ENCODE assay signal across 16 cellular contexts in genomic region chr12:112105891-112106290, GRCh38. TPM values are rescaled to one million over a fixed set of nuclear protein-coding genes. Genes with fewer than 3 reads are reported as not detected.
DNase-seq lines count a peak whose midpoint lies in the region; ATAC-seq and TF ChIP-seq lines count a peak whose summit lies in the region.
"Had no signal": no experiment of that assay in that cellular context is flagged by ENCODE, and none has a peak within 500 bp of the region (broad histone marks: within the 10 kb centered on the region; RNA-seq: fewer than 3 reads in every experiment).

No MANE protein-coding gene starts in this region.

- no peaks in the 10 kb centered on the region for H3K9me3 Mint-ChIP-seq in CD4-positive, alpha-beta T cell
- no peaks in the 10 kb centered on the region for H3K9me3 Mint-ChIP-seq in activated T-helper 1 cell treated with anti-CD3 and anti-CD28 coated beads, Interleukin-12 subunit alpha, Interleukin-12 subunit beta, Interleukin-2, Interleukin-4 antibody, amounts not matched to agents 30 ng/mL and 10 ng/mL and 1 ng/mL, durations not matched to agents 14 hours and 24 hours and 36 hours
- no peaks in the 10 kb centered on the region for H3K9me3 Mint-ChIP-seq in naive thymus-derived CD8-positive, alpha-beta T cell
- H3K9me3 Mint-ChIP-seq: naive B cell had no signal

- H3K9me3 ChIP-seq in CD4-positive, alpha-beta T cell (ENCODE audit: control insufficient read depth, low read length): no peaks in the 10 kb centered on the region
- H3K9me3 ChIP-seq in DOHH2 (ENCODE audit: control insufficient read depth, insufficient read depth, low read length): no peaks in the 10 kb centered on the region
- H3K9me3 ChIP-seq in prostate gland: no peaks in the 10 kb centered on the region
- H3K9me3 ChIP-seq in colonic mucosa: no peaks in the 10 kb centered on the region
- H3K9me3 ChIP-seq: tibial artery had no signal

- H3K4me3 Mint-ChIP-seq in CD4-positive, alpha-beta T cell: peak overlapping the region; percentile 58
- H3K4me3 Mint-ChIP-seq in activated T-helper 1 cell treated with anti-CD3 and anti-CD28 coated beads, Interleukin-12 subunit alpha, Interleukin-12 subunit beta, Interleukin-2, Interleukin-4 antibody, amounts not matched to agents 30 ng/mL and 10 ng/mL and 1 ng/mL, durations not matched to agents 14 hours and 24 hours and 36 hours: peak overlapping the region; percentile 99
- peak overlapping the region in 7 of 10 donors; percentile 2 to 93 (median 35) for H3K4me3 Mint-ChIP-seq in naive thymus-derived CD8-positive, alpha-beta T cell

- peak overlapping the region; percentile 22 for H3K27ac Mint-ChIP-seq in CD4-positive, alpha-beta T cell
- H3K27ac Mint-ChIP-seq in activated T-helper 1 cell treated with anti-CD3 and anti-CD28 coated beads, Interleukin-12 subunit alpha, Interleukin-12 subunit beta, Interleukin-2, Interleukin-4 antibody, amounts not matched to agents 30 ng/mL and 10 ng/mL and 1 ng/mL, durations not matched to agents 14 hours and 24 hours and 36 hours: no peak overlapping the region
- peak overlapping the region in 6 of 10 donors; percentile 21 to 60 (median 30) for H3K27ac Mint-ChIP-seq in naive thymus-derived CD8-positive, alpha-beta T cell
- H3K27ac Mint-ChIP-seq: naive B cell had no signal

- no peak for TF ChIP-seq CTCF in CD4-positive, alpha-beta T cell (IDR thresholded peaks at IDR 0.05)
- TF ChIP-seq CTCF in DOHH2 (IDR thresholded peaks at IDR 0.05; ENCODE audit: low read depth, low read length, poor library complexity, severe bottlenecking) (no peak), prostate gland (IDR thresholded peaks at IDR 0.05) (no peak), colonic mucosa (IDR thresholded peaks at IDR 0.05) (no peak)

- ATAC-seq in CD4-positive, alpha-beta T cell (ENCODE audit: poor library complexity): no peak
- no peak for ATAC-seq in naive thymus-derived CD8-positive, alpha-beta T cell
- ATAC-seq in GM21619 (IDR thresholded peaks at IDR 0.05; ENCODE audit: unreplicated experiment): no peak
- ATAC-seq: left lobe of liver had no signal

- H3K4me2 ChIP-seq in DOHH2 (ENCODE audit: low read length): peak overlapping the region; percentile 67

- H3K4me1 ChIP-seq in DOHH2 (ENCODE audit: control insufficient read depth, low read length): peaks cover 43% of the 10 kb centered on the region
- H3K4me1 ChIP-seq in prostate gland (replicated peaks): no peaks in the 10 kb centered on the region
- H3K4me1 ChIP-seq in colonic mucosa: peaks cover 15% of the 10 kb centered on the region

- H4K20me1 ChIP-seq in DOHH2 (ENCODE audit: control insufficient read depth, insufficient read depth, low read depth, low read length): peaks cover 25% of the 10 kb centered on the region

- intact Hi-C loops in CD4-positive, alpha-beta T cell (cut with DNase I, micrococcal nuclease): loop anchor here (5.0 kb wide), 4 partner anchors 94 to 301 kb away; partner anchors contain the start of genes ERP29 (in 2 of the 2), TMEM116 (in 2 of the 2), HECTD4 (in 1 of the 2) and MAPKAPK5 (in 1 of the 2)
- intact Hi-C loops in activated T-helper 1 cell treated with anti-CD3 and anti-CD28 coated beads, Interleukin-12 subunit alpha, Interleukin-12 subunit beta, Interleukin-2, Interleukin-4 antibody, amounts not matched to agents 30 ng/mL and 10 ng/mL and 1 ng/mL, durations not matched to agents 14 hours and 24 hours and 36 hours (cut with micrococcal nuclease): no loop called here
- intact Hi-C loops in prostate gland (cut with DNase I): no loop called here
- intact Hi-C loops in colonic mucosa (cut with DNase I): no loop called here

- H3K4me3 ChIP-seq in DOHH2 (ENCODE audit: low read length) (0 out of 2 replicates have a peak overlapping the region, but pooled peaks have one; percentile 1), prostate gland (no peak overlapping the region), colonic mucosa (no peak overlapping the region)
- H3K4me3 ChIP-seq: tibial artery had no signal

- no peak for TF ChIP-seq POLR2A in prostate gland (IDR thresholded peaks at IDR 0.05)

- H3K27me3 ChIP-seq in CD4-positive, alpha-beta T cell (ENCODE audit: control insufficient read depth, insufficient read depth, low read length): no peaks in the 10 kb centered on the region
- H3K27me3 ChIP-seq in DOHH2 (ENCODE audit: control insufficient read depth, low read length): no peaks in the 10 kb centered on the region
- H3K27me3 ChIP-seq in prostate gland (replicated peaks; ENCODE audit: insufficient read depth): no peaks in the 10 kb centered on the region
- no peaks in the 10 kb centered on the region for H3K27me3 ChIP-seq in colonic mucosa
- H3K27me3 ChIP-seq: tibial artery had no signal

- no peaks in the 10 kb centered on the region for H3K9me2 ChIP-seq in DOHH2 (replicated peaks; ENCODE audit: control insufficient read depth, low read length)

- H3F3A ChIP-seq in DOHH2 (ENCODE audit: control insufficient read depth, insufficient read depth): peaks cover 10% of the 10 kb centered on the region

- H3K36me3 Mint-ChIP-seq in CD4-positive, alpha-beta T cell (ENCODE audit: low read depth): peaks cover 28% of the 10 kb centered on the region
- H3K36me3 Mint-ChIP-seq in activated T-helper 1 cell treated with anti-CD3 and anti-CD28 coated beads, Interleukin-12 subunit alpha, Interleukin-12 subunit beta, Interleukin-2, Interleukin-4 antibody, amounts not matched to agents 30 ng/mL and 10 ng/mL and 1 ng/mL, durations not matched to agents 14 hours and 24 hours and 36 hours (ENCODE audit: low read depth): peaks cover 30% of the 10 kb centered on the region
- H3K36me3 Mint-ChIP-seq in naive thymus-derived CD8-positive, alpha-beta T cell: peaks cover 3 to 37% (median 4%) of the 10 kb centered on the region in 3 donors

- H3K4me1 Mint-ChIP-seq in CD4-positive, alpha-beta T cell (ENCODE audit: low read depth): peaks cover 61% of the 10 kb centered on the region
- H3K4me1 Mint-ChIP-seq in activated T-helper 1 cell treated with anti-CD3 and anti-CD28 coated beads, Interleukin-12 subunit alpha, Interleukin-12 subunit beta, Interleukin-2, Interleukin-4 antibody, amounts not matched to agents 30 ng/mL and 10 ng/mL and 1 ng/mL, durations not matched to agents 14 hours and 24 hours and 36 hours (ENCODE audit: low read depth): peaks cover 36% of the 10 kb centered on the region
- peaks cover 36 to 60% (median 56%) of the 10 kb centered on the region in 4 donors for H3K4me1 Mint-ChIP-seq in naive thymus-derived CD8-positive, alpha-beta T cell

- H3K79me2 ChIP-seq in DOHH2 (ENCODE audit: control insufficient read depth, low read length): peaks cover 83% of the 10 kb centered on the region

- POLR2A ChIA-PET in CD4-positive, alpha-beta T cell (lab: Charles Lee): interaction anchor here (1.2 to 5.2 kb wide), 2 partner anchors 19 to 25 kb away, joined by 4 to 75 read pairs; partner anchors contain the start of gene TRAFD1
- POLR2A ChIA-PET in naive thymus-derived CD8-positive, alpha-beta T cell (lab: Charles Lee): interaction anchor here (1.7 to 4.3 kb wide), 2 partner anchors 20 to 93 kb away, joined by 5 to 81 read pairs; partner anchors contain the start of genes ERP29, TMEM116 and TRAFD1

- H3K27ac ChIP-seq in CD4-positive, alpha-beta T cell (ENCODE audit: low read depth, low read length): no peak overlapping the region
- H3K27ac ChIP-seq in DOHH2 (ENCODE audit: low read depth, low read length) (no peak overlapping the region), prostate gland (no peak overlapping the region), colonic mucosa (no peak overlapping the region)
- H3K27ac ChIP-seq: tibial artery had no signal

- CTCF ChIA-PET in CD4-positive, alpha-beta T cell (lab: Charles Lee): interaction anchor here (1.3 kb wide), 1 partner anchor 19 kb away, joined by 3 read pairs; the partner anchor contains the start of gene TRAFD1

- DNase-seq in CD4-positive, alpha-beta T cell: no peak
- DNase-seq in activated T-helper 1 cell treated with anti-CD3 and anti-CD28 coated beads, Interleukin-12 subunit alpha, Interleukin-12 subunit beta, Interleukin-2, Interleukin-4 antibody, amounts not matched to agents 30 ng/mL and 10 ng/mL and 1 ng/mL, durations not matched to agents 14 hours and 24 hours and 36 hours (ENCODE audit: low spot score): no peak
- DNase-seq in naive thymus-derived CD8-positive, alpha-beta T cell: no peak
- DNase-seq in prostate gland (ENCODE audit: low spot score) (no peak), colonic mucosa (no peak)
- DNase-seq: amygdala; erythroblast; naive B cell; NCI-H2107; retina; SHP77; stimulated activated CD4-positive, alpha-beta T cell treated with anti-CD3 and anti-CD28 coated beads, Interleukin-1b, Interleukin-23, amount 100 ng/mL, for 48 hours had no signal

- H3K36me3 ChIP-seq in DOHH2 (ENCODE audit: control insufficient read depth, low read length) (peaks cover 58% of the 10 kb centered on the region), prostate gland (no peaks in the 10 kb centered on the region), colonic mucosa (no peaks in the 10 kb centered on the region)

- no peaks in the 10 kb centered on the region for H3K27me3 Mint-ChIP-seq in CD4-positive, alpha-beta T cell
- no peaks in the 10 kb centered on the region for H3K27me3 Mint-ChIP-seq in activated T-helper 1 cell treated with anti-CD3 and anti-CD28 coated beads, Interleukin-12 subunit alpha, Interleukin-12 subunit beta, Interleukin-2, Interleukin-4 antibody, amounts not matched to agents 30 ng/mL and 10 ng/mL and 1 ng/mL, durations not matched to agents 14 hours and 24 hours and 36 hours (ENCODE audit: insufficient read depth)
- H3K27me3 Mint-ChIP-seq in naive thymus-derived CD8-positive, alpha-beta T cell: no peaks in the 10 kb centered on the region
- H3K27me3 Mint-ChIP-seq: naive B cell had no signal

- WGBS in prostate gland: 79% methylated on average over 3 of the region's 3 CpGs

- no peak overlapping the region for H3K9ac ChIP-seq in colonic mucosa (ENCODE audit: low read depth in 2 of 2, low read length in 2 of 2)

RNA-seq across cellular contexts. Expression of gene NAA25, which starts 2.7 kb away (rescaled TPM):
- 10 to 100 TPM; 31.1 to 34.6 TPM for total RNA-seq in CD4-positive, alpha-beta T cell
- total RNA-seq in activated T-helper 1 cell treated with anti-CD3 and anti-CD28 coated beads, Interleukin-12 subunit alpha, Interleukin-12 subunit beta, Interleukin-2, Interleukin-4 antibody, amounts not matched to agents 30 ng/mL and 10 ng/mL and 1 ng/mL, durations not matched to agents 14 hours and 24 hours and 36 hours: 52.2 and 58.1 TPM in 2 replicates
- total RNA-seq in naive thymus-derived CD8-positive, alpha-beta T cell: 10 to 100 TPM; 37.3 to 44.0 TPM
- 10 to 100 TPM in 1 of 3 donors, 1 to 10 TPM in 2; 8.7 to 17.3 (median 8.9) TPM for polyA plus RNA-seq in naive thymus-derived CD8-positive, alpha-beta T cell
- 10 to 100 TPM; 15.5 to 24.0 TPM for total RNA-seq in prostate gland
- total RNA-seq in colonic mucosa: 10 to 100 TPM; 14.3 to 19.7 TPM

RNA-seq across cellular contexts. Expression of gene TRAFD1, which starts 19.5 kb away (rescaled TPM):
- total RNA-seq in CD4-positive, alpha-beta T cell: 10 to 100 TPM; 19.6 to 20.4 TPM
- 46.5 and 46.7 TPM in 2 replicates for total RNA-seq in activated T-helper 1 cell treated with anti-CD3 and anti-CD28 coated beads, Interleukin-12 subunit alpha, Interleukin-12 subunit beta, Interleukin-2, Interleukin-4 antibody, amounts not matched to agents 30 ng/mL and 10 ng/mL and 1 ng/mL, durations not matched to agents 14 hours and 24 hours and 36 hours
- total RNA-seq in naive thymus-derived CD8-positive, alpha-beta T cell: 10 to 100 TPM; 36.1 to 38.4 TPM
- 10 to 100 TPM; 32.5 to 57.6 (median 55.9) TPM for polyA plus RNA-seq in naive thymus-derived CD8-positive, alpha-beta T cell
- 10 to 100 TPM; 44.8 to 56.4 TPM for total RNA-seq in prostate gland
- 10 to 100 TPM; 22.8 to 37.2 TPM for total RNA-seq in colonic mucosa

Comparison
In these comparisons a context has a peak if more than half of its experiments do, and no peak if none do; other contexts are left out.
1. H3K4me3 Mint-ChIP-seq: peak in every context shown above with its lines; median percentile 99 in activated T-helper 1 cell treated with anti-CD3 and anti-CD28 coated beads, Interleukin-12 subunit alpha, Interleukin-12 subunit beta, Interleukin-2, Interleukin-4 antibody, amounts not matched to agents 30 ng/mL and 10 ng/mL and 1 ng/mL, durations not matched to agents 14 hours and 24 hours and 36 hours; 58 in CD4-positive, alpha-beta T cell; 35 in naive thymus-derived CD8-positive, alpha-beta T cell.
2. intact Hi-C loops: an anchor here in CD4-positive, alpha-beta T cell (5.0 kb wide); none called in activated T-helper 1 cell treated with anti-CD3 and anti-CD28 coated beads, Interleukin-12 subunit alpha, Interleukin-12 subunit beta, Interleukin-2, Interleukin-4 antibody, amounts not matched to agents 30 ng/mL and 10 ng/mL and 1 ng/mL, durations not matched to agents 14 hours and 24 hours and 36 hours, prostate gland and colonic mucosa.